ENCODE assay signal across 1 cellular context in the genomic region with DNA sequence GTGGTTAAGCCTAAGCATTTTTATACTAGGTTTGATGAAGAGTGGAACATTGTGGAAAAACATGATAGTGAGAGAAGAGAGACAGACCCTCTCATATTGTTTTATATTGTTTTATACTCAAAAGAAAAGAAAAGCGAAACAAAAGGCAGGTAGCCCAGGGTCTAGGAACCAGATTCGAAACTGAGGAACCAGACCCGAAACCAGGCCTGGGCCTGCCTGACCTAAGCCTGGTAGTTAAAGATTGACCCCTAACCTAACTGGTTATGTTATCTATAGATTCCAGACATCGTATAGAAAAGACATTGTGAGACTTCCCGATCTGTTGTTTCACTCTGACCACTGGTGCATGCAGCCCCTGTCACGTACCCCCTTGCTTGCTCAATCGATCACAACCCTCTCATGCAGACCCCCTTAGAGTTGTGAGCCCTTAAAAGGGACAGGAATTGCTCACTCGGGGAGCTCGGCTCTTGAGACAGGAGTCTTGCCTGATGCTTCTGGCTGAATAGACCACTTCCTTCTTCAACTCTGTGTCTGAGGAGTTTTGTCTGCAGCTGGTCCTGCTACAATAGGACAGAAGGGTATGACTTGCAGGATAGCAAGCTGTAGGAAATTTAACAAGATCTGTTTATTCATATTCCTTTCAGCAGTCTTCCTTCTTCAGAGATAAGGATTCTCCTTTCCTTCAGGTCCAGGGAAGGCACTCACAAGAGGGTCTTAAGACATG.
TF ChIP-seq lines count a peak whose summit lies in the region.

No MANE protein-coding gene starts in this region.

TF ChIP-seq in H1, 55 proteins besides CTCF, POLR2A, EP300 and RAD21 (continued from another document):
- TF ChIP-seq SRF (IDR thresholded peaks at IDR 0.05; ENCODE audit: low read depth, low read length) (no peak), POLR2AphosphoS5 (IDR thresholded peaks at IDR 0.05; ENCODE audit: low read depth, low read length) (no peak), RBBP5 (IDR thresholded peaks at IDR 0.05; ENCODE audit: borderline replicate concordance, low read depth, low read length) (no peak), TAF7 (optimal IDR thresholded peaks at IDR 0.05; ENCODE audit: borderline replicate concordance, low read depth, low read length) (no peak)
